Comparison of ENCODE assay signal across 1 cellular context in genomic region chr2:174074831-174075230, GRCh38.
A peak's percentile ranks its signal among the peaks of the same experiment; 100 is the strongest.
TF ChIP-seq lines count a peak whose summit lies in the region.

No MANE protein-coding gene starts in this region.

TF ChIP-seq in K562, 482 proteins besides CTCF, POLR2A, EP300 and RAD21 (continued from another document and continues in another):
- no peak for TF ChIP-seq ZNF407 (IDR thresholded peaks at IDR 0.05; ENCODE audit: low read depth)
- peak; percentile 37 for TF ChIP-seq HMGN3 (IDR thresholded peaks at IDR 0.05; ENCODE audit: borderline replicate concordance, extremely low read depth, insufficient read length, low read depth, low read length)
- peak; percentile 98 for TF ChIP-seq CBFA2T2 (conservative IDR thresholded peaks at IDR 0.05)
- TF ChIP-seq MCM3 (IDR thresholded peaks at IDR 0.05) = no peak
- no peak for TF ChIP-seq ZNF3 (CRISPR knock-in tag; IDR thresholded peaks at IDR 0.05)
- no peak for TF ChIP-seq BACH1 (tag; IDR thresholded peaks at IDR 0.05)
- peak in 1 of 2 experiments; percentile 55 for TF ChIP-seq NCOA2 (IDR thresholded peaks at IDR 0.05; ENCODE audit: partially characterized antibody in 2 of 2)
- TF ChIP-seq ZKSCAN8 (CRISPR knock-in tag; IDR thresholded peaks at IDR 0.05) = peak; percentile 70; the same call in 1 of the 2 replicates
- TF ChIP-seq ZNF143 (CRISPR knock-in tag; IDR thresholded peaks at IDR 0.05) = no peak
- TF ChIP-seq C11orf30 (IDR thresholded peaks at IDR 0.05; ENCODE audit: low read depth) = no peak
- no peak for TF ChIP-seq TFAM (CRISPR knock-in tag; conservative IDR thresholded peaks at IDR 0.05)
- no peak for TF ChIP-seq ZNF408 (CRISPR knock-in tag; IDR thresholded peaks at IDR 0.05; ENCODE audit: low read depth)
- TF ChIP-seq BHLHE40 (IDR thresholded peaks at IDR 0.05; ENCODE audit: low read length) = peak; percentile 56
- no peak for TF ChIP-seq NUFIP1 (IDR thresholded peaks at IDR 0.05; ENCODE audit: partially characterized antibody)
- peak; percentile 17; the same call in 1 of the 2 replicates for TF ChIP-seq RNF2 (IDR thresholded peaks at IDR 0.05)
- no peak for TF ChIP-seq BMI1 (IDR thresholded peaks at IDR 0.05; ENCODE audit: low read length)
- TF ChIP-seq GABPB1 (CRISPR knock-in tag; IDR thresholded peaks at IDR 0.05) = 0 out of 2 replicates have a peak, but pooled peaks have one; percentile 18
- TF ChIP-seq ZNF316 (IDR thresholded peaks at IDR 0.05) = no peak
- no peak for TF ChIP-seq NRF1 (conservative IDR thresholded peaks at IDR 0.05 in 1 of 2, IDR thresholded peaks at IDR 0.05 in 1 of 2)
- TF ChIP-seq THRA (IDR thresholded peaks at IDR 0.05) = no peak
- no peak for TF ChIP-seq ARID4B (CRISPR knock-in tag; IDR thresholded peaks at IDR 0.05)
- TF ChIP-seq ZNF253 (CRISPR knock-in tag; conservative IDR thresholded peaks at IDR 0.05) = no peak
- TF ChIP-seq HOMEZ (CRISPR knock-in tag; IDR thresholded peaks at IDR 0.05) = no peak
- no peak for TF ChIP-seq BRCA1 (IDR thresholded peaks at IDR 0.05)
- no peak for TF ChIP-seq BRCA1 (CRISPR knock-in tag; IDR thresholded peaks at IDR 0.05)
- no peak for TF ChIP-seq NR4A1 (CRISPR knock-in tag; IDR thresholded peaks at IDR 0.05)
- TF ChIP-seq NR4A1 (tag; IDR thresholded peaks at IDR 0.05) = peak; percentile 66
- peak; percentile 97 for TF ChIP-seq SOX6 (IDR thresholded peaks at IDR 0.05)
- TF ChIP-seq SMC3 (conservative IDR thresholded peaks at IDR 0.05; ENCODE audit: insufficient read depth, low read depth, low read length) = no peak
- TF ChIP-seq ZNF699 (CRISPR knock-in tag; IDR thresholded peaks at IDR 0.05; ENCODE audit: insufficient replicate concordance) = no peak
- TF ChIP-seq E2F3 (CRISPR knock-in tag; IDR thresholded peaks at IDR 0.05) = no peak
- TF ChIP-seq CBX3 (IDR thresholded peaks at IDR 0.05; ENCODE audit: borderline replicate concordance in 1 of 2, low read length in 2 of 2) = 0 out of 3 replicates have a peak, but pooled peaks of 1 of the 2 experiments have one; percentile 33
- TF ChIP-seq NFIC (IDR thresholded peaks at IDR 0.05) = peak; percentile 91
- TF ChIP-seq ATF1 (CRISPR knock-in tag; IDR thresholded peaks at IDR 0.05) = no peak
- peak; percentile 62 for TF ChIP-seq ATF1 (tag; IDR thresholded peaks at IDR 0.05)
- peak; percentile 84 for TF ChIP-seq ZNF175 (CRISPR knock-in tag; IDR thresholded peaks at IDR 0.05; ENCODE audit: low read depth)
- TF ChIP-seq ZNF384 (IDR thresholded peaks at IDR 0.05; ENCODE audit: low read depth, low read length) = no peak
- TF ChIP-seq CTBP1 (IDR thresholded peaks at IDR 0.05; ENCODE audit: borderline replicate concordance) = 0 out of 2 replicates have a peak, but pooled peaks have one; percentile 31
- no peak for TF ChIP-seq ZNF655 (CRISPR knock-in tag; IDR thresholded peaks at IDR 0.05)
- no peak; the same call in 1 of the 2 replicates for TF ChIP-seq MYBL2 (IDR thresholded peaks at IDR 0.05; ENCODE audit: low read depth)
- TF ChIP-seq MYBL2 (CRISPR knock-in tag; IDR thresholded peaks at IDR 0.05; ENCODE audit: borderline replicate concordance) = no peak
- TF ChIP-seq NCOA4 (IDR thresholded peaks at IDR 0.05; ENCODE audit: partially characterized antibody) = no peak
- no peak for TF ChIP-seq ZNF507 (tag; conservative IDR thresholded peaks at IDR 0.05)
- TF ChIP-seq BRD9 (IDR thresholded peaks at IDR 0.05; ENCODE audit: low read depth, partially characterized antibody) = peak; percentile 30
- peak; percentile 79 for TF ChIP-seq ZNF395 (CRISPR knock-in tag; IDR thresholded peaks at IDR 0.05)
- TF ChIP-seq TEAD4 (IDR thresholded peaks at IDR 0.05; ENCODE audit: low read length) = peak; percentile 99
- no peak for TF ChIP-seq TEAD4 (CRISPR knock-in tag; IDR thresholded peaks at IDR 0.05; ENCODE audit: borderline replicate concordance)
- TF ChIP-seq ILK (tag; IDR thresholded peaks at IDR 0.05; ENCODE audit: borderline replicate concordance, low read depth) = no peak
